Comparison of ENCODE assay signal across 19 cellular contexts in the genomic region with DNA sequence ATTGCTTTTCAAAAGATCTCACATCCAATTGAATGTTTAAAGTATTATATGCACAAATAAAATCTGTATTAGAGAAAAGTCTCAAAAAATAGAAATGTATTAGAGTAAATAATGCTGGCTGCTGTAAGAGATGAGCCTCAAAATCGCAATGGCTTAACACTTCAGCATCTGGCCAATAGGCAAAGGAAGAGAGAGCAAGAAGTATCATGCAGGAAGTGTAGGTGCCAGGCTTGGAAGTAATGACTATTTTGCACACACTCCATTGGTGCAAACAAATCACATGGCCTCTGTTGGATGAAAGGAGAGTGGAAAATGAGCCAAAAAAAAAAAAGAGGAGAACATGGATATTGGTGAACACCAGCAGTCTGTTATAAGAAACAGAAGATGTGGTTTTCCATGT.
DNase-seq lines count a peak whose midpoint lies in the region; ATAC-seq, FAIRE-seq and TF ChIP-seq lines count a peak whose summit lies in the region.
"Had no signal": no experiment of that assay in that cellular context is flagged by ENCODE, and none has a peak within 500 bp of the region (broad histone marks: within the 10 kb centered on the region; RNA-seq: fewer than 3 reads in every experiment).

No MANE protein-coding gene starts in this region.

- BruUV-seq in GM12878 (replicated peaks; lab: Mats Ljungman, UMichigan): no TSS peak

- no peak overlapping the region for H3K27ac Mint-ChIP-seq in activated CD4-positive, alpha-beta memory T cell treated with anti-CD3 and anti-CD28 coated beads, Interleukin-2, amount 10 ng/mL, durations not matched to agents 7 days and 5 days
- H3K27ac Mint-ChIP-seq: T-helper 1 cell treated with Interleukin-12 subunit alpha and Interleukin-12 subunit beta and Interleukin-4 antibody, amounts not matched to agents 30 μg/mL and 1 μg/mL, for 36 hours had no signal

- H4K20me1 ChIP-seq in BLaER1 treated with 17β-estradiol and CSF1 and Interleukin-3, amounts not matched to agents 10 nM and 100 nM: no peaks in the 10 kb centered on the region
- H4K20me1 ChIP-seq in MM.1S (ENCODE audit: insufficient read depth, low read length) (no peaks in the 10 kb centered on the region), GM12878 (ENCODE audit: control insufficient read depth, insufficient read depth) (no peaks in the 10 kb centered on the region)

- H3K27me3 Mint-ChIP-seq in activated CD4-positive, alpha-beta memory T cell treated with anti-CD3 and anti-CD28 coated beads, Interleukin-2, amount 10 ng/mL, durations not matched to agents 7 days and 5 days: peaks cover 35% of the 10 kb centered on the region

- H2AFZ ChIP-seq in MM.1S (ENCODE audit: low read length) (no peak overlapping the region), GM12878 (ENCODE audit: control insufficient read depth, low read depth, low read length) (no peak overlapping the region)

- peak; percentile 26 for ATAC-seq in GM21447 (IDR thresholded peaks at IDR 0.05; ENCODE audit: unreplicated experiment)
- peak; percentile 25 for ATAC-seq in GM12878
- no peak for ATAC-seq in HG02763 (IDR thresholded peaks at IDR 0.05; ENCODE audit: unreplicated experiment)

- TF ChIP-seq POLR2A in GM12878 (IDR thresholded peaks at IDR 0.05; ENCODE audit: low read depth, low read length): no peak

- H3K4me1 Mint-ChIP-seq in activated CD4-positive, alpha-beta memory T cell treated with anti-CD3 and anti-CD28 coated beads, Interleukin-2, amount 10 ng/mL, durations not matched to agents 7 days and 5 days: no peaks in the 10 kb centered on the region

- H3K9me2 ChIP-seq in MM.1S (replicated peaks; ENCODE audit: insufficient read depth, low read length): no peaks in the 10 kb centered on the region
- H3K9me2 ChIP-seq: SK-N-SH had no signal

- peak overlapping the region in 5 of 11 experiments; percentile 3 to 77 (median 62); a peak in 6 of 22 replicates for H3K9ac ChIP-seq in BLaER1 treated with 17β-estradiol and CSF1 and Interleukin-3, amounts not matched to agents 10 nM and 100 nM
- H3K9ac ChIP-seq in MM.1S (ENCODE audit: low read length) (peak overlapping the region; percentile 88), GM12878 (ENCODE audit: control insufficient read depth, insufficient read depth, low read length) (0 out of 2 replicates have a peak overlapping the region, but pooled peaks have one; percentile 55)
- H3K9ac ChIP-seq: SK-N-SH had no signal

- no peaks in the 10 kb centered on the region for H3K27me3 ChIP-seq in BLaER1 treated with 17β-estradiol and CSF1 and Interleukin-3, amounts not matched to agents 10 nM and 100 nM
- H3K27me3 ChIP-seq in MM.1S (replicated peaks; ENCODE audit: insufficient read depth, low read length): no peaks in the 10 kb centered on the region
- H3K27me3 ChIP-seq in GM12878 (replicated peaks in 1 of 2; ENCODE audit: control insufficient read depth in 2 of 2, insufficient read depth in 2 of 2, low read length in 1 of 2): no peaks in the 10 kb centered on the region

- CTCF ChIA-PET in GM12878 (lab: Yijun Ruan, JAX): interaction anchor here (1.2 to 1.5 kb wide), 2 partner anchors 64 to 107 kb away, joined by 3 to 5 read pairs; no protein-coding TSS in a partner anchor
- CTCF ChIA-PET in activated CD4-positive, alpha-beta memory T cell treated with anti-CD3 and anti-CD28 coated beads, Interleukin-2, amount 10 ng/mL, durations not matched to agents 7 days and 5 days (lab: Charles Lee): no interaction called here

- no peak for TF ChIP-seq RAD21 in GM12878 (IDR thresholded peaks at IDR 0.05; ENCODE audit: insufficient read depth, low read depth, low read length)

- TF ChIP-seq EP300 in GM12878 (IDR thresholded peaks at IDR 0.05; ENCODE audit: borderline replicate concordance in 1 of 2, control insufficient read depth in 1 of 2, low read depth in 2 of 2, low read length in 2 of 2): no peak

- H3K4me3 Mint-ChIP-seq in activated CD4-positive, alpha-beta memory T cell treated with anti-CD3 and anti-CD28 coated beads, Interleukin-2, amount 10 ng/mL, durations not matched to agents 7 days and 5 days: no peak overlapping the region
- H3K4me3 Mint-ChIP-seq: T-helper 1 cell treated with Interleukin-12 subunit alpha and Interleukin-12 subunit beta and Interleukin-4 antibody, amounts not matched to agents 30 μg/mL and 1 μg/mL, for 36 hours had no signal

- no peaks in the 10 kb centered on the region for H3K36me3 Mint-ChIP-seq in activated CD4-positive, alpha-beta memory T cell treated with anti-CD3 and anti-CD28 coated beads, Interleukin-2, amount 10 ng/mL, durations not matched to agents 7 days and 5 days (ENCODE audit: low read depth)

- in situ Hi-C loops in GM12878 (cut with MboI): no loop called here

- POLR2A ChIA-PET in GM12878 (lab: Charles Lee): interaction anchor here (1.0 to 2.9 kb wide), 2 partner anchors 8 to 24 kb away, joined by 3 to 7 read pairs; no protein-coding TSS in a partner anchor
- POLR2A ChIA-PET in activated CD4-positive, alpha-beta memory T cell treated with anti-CD3 and anti-CD28 coated beads, Interleukin-2, amount 10 ng/mL, durations not matched to agents 7 days and 5 days (lab: Charles Lee): no interaction called here

- no peak for FAIRE-seq in GM12878 (lab: Jason Lieb, UNC)
- FAIRE-seq: A204.1, RCC 7860 had no signal

- H3K4me2 ChIP-seq in BLaER1 treated with 17β-estradiol and CSF1 and Interleukin-3, amounts not matched to agents 10 nM and 100 nM: peak overlapping the region; percentile 60 to 82 (median 77)
- peak overlapping the region; percentile 91 for H3K4me2 ChIP-seq in MM.1S (ENCODE audit: low read depth, low read length)
- peak overlapping the region; percentile 82 for H3K4me2 ChIP-seq in GM12878 (ENCODE audit: control insufficient read depth, insufficient read depth)
- H3K4me2 ChIP-seq: SK-N-SH had no signal

- peaks cover 42 to 97% (median 46%) of the 10 kb centered on the region in 10 experiments for H3K4me1 ChIP-seq in BLaER1 treated with 17β-estradiol and CSF1 and Interleukin-3, amounts not matched to agents 10 nM and 100 nM
- H3K4me1 ChIP-seq in MM.1S (ENCODE audit: low read length) (peaks cover 92% of the 10 kb centered on the region), GM12878 (ENCODE audit: control insufficient read depth, insufficient read depth, low read length) (peaks cover 66% of the 10 kb centered on the region)

- H3K79me2 ChIP-seq in MM.1S (ENCODE audit: low read length) (peaks cover 53% of the 10 kb centered on the region), GM12878 (ENCODE audit: control insufficient read depth, insufficient read depth, low read length) (no peaks in the 10 kb centered on the region)

- H3K4me3 ChIP-seq in BLaER1 treated with 17β-estradiol and CSF1 and Interleukin-3, amounts not matched to agents 10 nM and 100 nM: no peak overlapping the region
- H3K4me3 ChIP-seq in MM.1S (ENCODE audit: low read length): peak overlapping the region; percentile 12
- no peak overlapping the region for H3K4me3 ChIP-seq in GM12878

- TF ChIP-seq CTCF in MM.1S (IDR thresholded peaks at IDR 0.05; ENCODE audit: low read length): no peak
- TF ChIP-seq CTCF in GM12878 (IDR thresholded peaks at IDR 0.05 in 2 of 3, conservative IDR thresholded peaks at IDR 0.05 in 1 of 3; ENCODE audit: control insufficient read depth in 2 of 3, extremely low read depth in 1 of 3, insufficient read depth in 1 of 3, low read depth in 3 of 3, low read length in 3 of 3): no peak

- no peaks in the 10 kb centered on the region for H3K9me3 Mint-ChIP-seq in activated CD4-positive, alpha-beta memory T cell treated with anti-CD3 and anti-CD28 coated beads, Interleukin-2, amount 10 ng/mL, durations not matched to agents 7 days and 5 days
- H3K9me3 Mint-ChIP-seq: T-helper 1 cell treated with Interleukin-12 subunit alpha and Interleukin-12 subunit beta and Interleukin-4 antibody, amounts not matched to agents 30 μg/mL and 1 μg/mL, for 36 hours had no signal

- H3K36me3 ChIP-seq in BLaER1 treated with 17β-estradiol and CSF1 and Interleukin-3, amounts not matched to agents 10 nM and 100 nM: no peaks in the 10 kb centered on the region
- H3K36me3 ChIP-seq in MM.1S (replicated peaks; ENCODE audit: insufficient read depth, low read length) (no peaks in the 10 kb centered on the region), GM12878 (ENCODE audit: control insufficient read depth in 2 of 2, insufficient read depth in 2 of 2, low read length in 1 of 2) (no peaks in the 10 kb centered on the region)

- peak overlapping the region in 9 of 11 experiments; percentile 13 to 85 (median 69); a peak in 13 of 22 replicates for H3K27ac ChIP-seq in BLaER1 treated with 17β-estradiol and CSF1 and Interleukin-3, amounts not matched to agents 10 nM and 100 nM
- H3K27ac ChIP-seq in MM.1S (ENCODE audit: low read length): peak overlapping the region; percentile 97
- peak overlapping the region; percentile 85 for H3K27ac ChIP-seq in GM12878 (ENCODE audit: control insufficient read depth, insufficient read depth)
- H3K27ac ChIP-seq: C4-2B had no signal

- peaks cover 77% of the 10 kb centered on the region for H3F3A ChIP-seq in MM.1S (ENCODE audit: insufficient read depth, low read length)

- SMC1A ChIA-PET in GM12878 (lab: Charles Lee; ENCODE audit: uncharacterized antibody, unreplicated experiment): interaction anchor here (0.9 to 4.8 kb wide), 7 partner anchors 9 to 344 kb away, joined by 3 to 23 read pairs (median 4); no protein-coding TSS in a partner anchor

- 68% methylated on average over 1 of the region's 1 CpG for WGBS in GM12878 (ENCODE audit: insufficient coverage, insufficient replicate concordance, low lambda C conversion rate, missing lambda C conversion rate)

- peak; percentile 55 for DNase-seq in MM.1S
- DNase-seq in GM12878 (ENCODE audit: low read depth, low spot score): no peak
- no peak for DNase-seq in stimulated activated CD4-positive, alpha-beta T cell treated with anti-CD3 and anti-CD28 coated beads, Interleukin-15, amount 100 ng/mL, for 24 hours
- no peak for DNase-seq in activated CD4-positive, alpha-beta memory T cell treated with anti-CD3 and anti-CD28 coated beads, Interleukin-2, amount 10 ng/mL, durations not matched to agents 7 days and 5 days
- no peak for DNase-seq in activated gamma-delta T cell (lab: John Stamatoyannopoulos, UW)
- DNase-seq: COR-L47, DMS153, NCI-H1092, NCI-H146, NCI-H510A treated with DMSO at 0.1 percent for 48 hours, SHP77, SK-N-SH had no signal

- peaks cover 0 to 8% (median 3%) of the 10 kb centered on the region in 11 experiments; a peak in 8 of 22 replicates for H3K9me3 ChIP-seq in BLaER1 treated with 17β-estradiol and CSF1 and Interleukin-3, amounts not matched to agents 10 nM and 100 nM (replicated peaks in 1 of 11)
- H3K9me3 ChIP-seq in MM.1S (replicated peaks; ENCODE audit: insufficient read depth, low read length) (no peaks in the 10 kb centered on the region), GM12878 (replicated peaks; ENCODE audit: control insufficient read depth, insufficient read depth, low read length) (no peaks in the 10 kb centered on the region)

- intact Hi-C loops in GM12878 (cut with micrococcal nuclease; ENCODE audit: unreplicated experiment): loop anchor here (5.0 kb wide), 1 partner anchor 101 kb away; no protein-coding TSS in a partner anchor

- RAD21 ChIA-PET in GM12878 (lab: Charles Lee; ENCODE audit: unreplicated experiment): interaction anchor here (1.1 to 1.5 kb wide), 4 partner anchors 8 to 80 kb away, joined by 3 to 9 read pairs (median 6); no protein-coding TSS in a partner anchor
